ENCODE assay signal across 1 cellular context in genomic region chr1:33032126-33032869, GRCh38.
TF ChIP-seq lines count a peak whose summit lies in the region.

No MANE protein-coding gene starts in this region.

TF ChIP-seq in K562, 482 proteins besides CTCF, POLR2A, EP300 and RAD21:
- no peak for TF ChIP-seq ZNF830 (CRISPR knock-in tag; IDR thresholded peaks at IDR 0.05)
- TF ChIP-seq RBFOX2 (IDR thresholded peaks at IDR 0.05; ENCODE audit: low read depth, low read length) = 0 out of 2 replicates have a peak, but pooled peaks have one; percentile 26
